In the genomic region with DNA sequence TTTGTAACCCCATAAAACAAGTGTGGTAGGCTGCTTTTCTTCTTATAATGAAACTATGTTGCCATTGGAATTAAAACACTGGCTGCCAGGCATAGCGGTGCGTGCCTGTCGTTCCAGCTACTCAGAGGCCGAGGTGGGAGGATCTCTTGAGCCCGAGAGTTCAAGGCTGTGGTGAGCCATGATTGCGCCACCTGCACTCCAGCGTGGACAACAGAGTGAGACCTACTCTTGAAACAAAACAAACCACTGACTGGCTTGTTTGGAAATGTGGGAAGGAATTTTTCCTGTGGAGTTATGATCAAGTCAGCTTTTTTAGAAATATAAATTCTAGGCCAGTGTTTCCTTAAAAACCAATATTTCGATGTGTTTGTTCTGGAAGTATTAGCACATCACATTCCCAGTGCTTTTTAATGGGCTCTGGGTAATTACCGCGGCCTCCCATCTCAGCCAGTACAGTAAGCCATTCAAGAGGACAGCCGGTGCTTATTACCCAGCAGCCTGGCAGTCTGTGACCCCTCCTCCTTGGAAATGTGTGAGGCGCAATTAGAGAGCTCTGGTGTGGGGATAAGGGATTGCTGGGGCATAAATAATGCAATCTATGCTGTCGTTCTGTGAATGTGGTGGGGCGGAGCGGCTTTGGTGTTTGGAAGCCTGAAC, we compare ENCODE assay signal across 8 cellular contexts. TPM values are rescaled to one million over a fixed set of nuclear protein-coding genes. Genes with fewer than 3 reads are reported as not detected.
DNase-seq lines count a peak whose midpoint lies in the region; ATAC-seq, FAIRE-seq and TF ChIP-seq lines count a peak whose summit lies in the region.

No MANE protein-coding gene starts in this region.

- no peak for ATAC-seq in stimulated activated effector memory CD8-positive, alpha-beta T cell treated with anti-CD3 and anti-CD28 coated beads, Interleukin-12 subunit alpha, Interleukin-12 subunit beta, amount 100 ng/mL, for 72 hours
- no peak for ATAC-seq in GM18498 (IDR thresholded peaks at IDR 0.05; ENCODE audit: unreplicated experiment)
- no peak for ATAC-seq in natural killer cell

- CTCF ChIA-PET in AG04450 (lab: Charles Lee) = interaction anchor here (0.5 kb wide), 1 partner anchor 71 kb away, joined by 5 read pairs; a partner anchor contains a TSS

- DNase-seq in AG04450 (ENCODE audit: low read depth, low spot score) = peak; percentile 93
- peak; percentile 75 for DNase-seq in NCI-H1092 (lab: John Stamatoyannopoulos, UW)
- DNase-seq in astrocyte (ENCODE audit: low read depth) = peak; percentile 97
- peak; percentile 84 for DNase-seq in kidney
- no peak for DNase-seq in stimulated activated effector memory CD8-positive, alpha-beta T cell treated with anti-CD3 and anti-CD28 coated beads, Interleukin-12 subunit alpha, Interleukin-12 subunit beta, amount 100 ng/mL, for 72 hours (ENCODE audit: low spot score in 2 of 2)
- DNase-seq in natural killer cell = no peak

- H3K4me3 Mint-ChIP-seq in astrocyte (ENCODE audit: unreplicated experiment) (peak overlapping the region; percentile 18), natural killer cell (no peak overlapping the region)
- H3K4me3 Mint-ChIP-seq in stimulated activated effector memory CD8-positive, alpha-beta T cell treated with anti-CD3 and anti-CD28 coated beads, Interleukin-12 subunit alpha, Interleukin-12 subunit beta, amount 100 ng/mL, for 72 hours = no peak overlapping the region

- H3K36me3 Mint-ChIP-seq in astrocyte (ENCODE audit: low read depth, unreplicated experiment) = peaks cover 22% of the 10 kb centered on the region
- peaks cover 13% of the 10 kb centered on the region for H3K36me3 Mint-ChIP-seq in stimulated activated effector memory CD8-positive, alpha-beta T cell treated with anti-CD3 and anti-CD28 coated beads, Interleukin-12 subunit alpha, Interleukin-12 subunit beta, amount 100 ng/mL, for 72 hours
- H3K36me3 Mint-ChIP-seq in natural killer cell = no peaks in the 10 kb centered on the region

- H3K4me1 ChIP-seq in astrocyte (ENCODE audit: insufficient read depth, low read length) (peaks cover 55% of the 10 kb centered on the region), kidney (ENCODE audit: control insufficient read depth in 1 of 2, insufficient read depth in 1 of 2, low read depth in 1 of 2, low read length in 2 of 2) (peaks cover 24 to 42% of the 10 kb centered on the region in 2 donors), stomach smooth muscle (ENCODE audit: control insufficient read depth, insufficient read depth, low read length) (peaks cover 70% of the 10 kb centered on the region)

- H3K27me3 ChIP-seq in AG04450 (ENCODE audit: control insufficient read depth, insufficient read depth, low read length) (no peaks in the 10 kb centered on the region), astrocyte (ENCODE audit: insufficient read depth, low read length) (no peaks in the 10 kb centered on the region), stomach smooth muscle (ENCODE audit: control insufficient read depth in 1 of 2, insufficient read depth in 2 of 2, low read length in 2 of 2) (no peaks in the 10 kb centered on the region)

- peaks cover 4% of the 10 kb centered on the region for H3K36me3 ChIP-seq in astrocyte (ENCODE audit: insufficient read depth, low read length)
- peaks cover 0 to 7% of the 10 kb centered on the region in 2 donors for H3K36me3 ChIP-seq in kidney (ENCODE audit: control insufficient read depth in 1 of 2, insufficient read depth in 2 of 2, low read length in 2 of 2)
- peaks cover 0 to 7% of the 10 kb centered on the region in 2 donors for H3K36me3 ChIP-seq in stomach smooth muscle (ENCODE audit: control insufficient read depth in 2 of 2, insufficient read depth in 2 of 2, low read length in 2 of 2)

- FAIRE-seq in astrocyte (lab: Jason Lieb, UNC) (peak; percentile 68), kidney (lab: Jason Lieb, UNC) (no peak)

- peak overlapping the region; percentile 74 for H3K9ac ChIP-seq in astrocyte (ENCODE audit: low read length)
- no peak overlapping the region for H3K9ac ChIP-seq in kidney (ENCODE audit: low read length in 2 of 2)
- peak overlapping the region in 1 of 2 donors; percentile 21 for H3K9ac ChIP-seq in stomach smooth muscle (ENCODE audit: low read length in 2 of 2)

- H3K79me2 ChIP-seq in astrocyte (ENCODE audit: insufficient read depth, low read length) = peaks cover 69% of the 10 kb centered on the region

- H3K4me1 Mint-ChIP-seq in astrocyte (ENCODE audit: low read depth, unreplicated experiment) (peaks cover 61% of the 10 kb centered on the region), natural killer cell (peaks cover 39 to 61% of the 10 kb centered on the region in 2 donors)
- peaks cover 60% of the 10 kb centered on the region for H3K4me1 Mint-ChIP-seq in stimulated activated effector memory CD8-positive, alpha-beta T cell treated with anti-CD3 and anti-CD28 coated beads, Interleukin-12 subunit alpha, Interleukin-12 subunit beta, amount 100 ng/mL, for 72 hours

- H3K4me3 ChIP-seq in AG04450 (ENCODE audit: low read depth, low read length) = peak overlapping the region; percentile 27
- peak overlapping the region; percentile 14 for H3K4me3 ChIP-seq in astrocyte (ENCODE audit: insufficient read depth, low read depth, low read length)
- H3K4me3 ChIP-seq in kidney (ENCODE audit: low read length in 2 of 2) = no peak overlapping the region
- H3K4me3 ChIP-seq in stomach smooth muscle (ENCODE audit: low read length in 2 of 2) = peak overlapping the region in 1 of 2 donors; percentile 41

- H3K27me3 Mint-ChIP-seq in astrocyte (ENCODE audit: low read depth, unreplicated experiment) (no peaks in the 10 kb centered on the region), natural killer cell (ENCODE audit: low read depth in 2 of 2) (no peaks in the 10 kb centered on the region)

- H3K27ac ChIP-seq in AG04450 (ENCODE audit: low read depth, low read length) (peak overlapping the region; percentile 93), astrocyte (ENCODE audit: low read depth, low read length) (peak overlapping the region; percentile 86), kidney (ENCODE audit: low read depth in 2 of 2, low read length in 2 of 2) (peak overlapping the region; percentile 58 to 81), stomach smooth muscle (ENCODE audit: low read length) (peak overlapping the region; percentile 77)

- TF ChIP-seq CTCF in AG04450 (IDR thresholded peaks at IDR 0.05; ENCODE audit: low read depth, low read length) = no peak
- no peak for TF ChIP-seq CTCF in astrocyte (IDR thresholded peaks at IDR 0.05; ENCODE audit: insufficient read depth, low read depth, low read length)
- TF ChIP-seq CTCF in kidney (IDR thresholded peaks at IDR 0.05; ENCODE audit: borderline replicate concordance, extremely low read depth, insufficient read depth) = no peak
- TF ChIP-seq CTCF in natural killer cell (IDR thresholded peaks at IDR 0.05) = no peak

- POLR2A ChIA-PET in AG04450 (lab: Yijun Ruan, JAX) = interaction anchor here (0.6 to 1.3 kb wide), 5 partner anchors 9 to 29 kb away, joined by 3 to 5 read pairs (median 4); no protein-coding TSS in a partner anchor

- no peaks in the 10 kb centered on the region for H3K9me3 ChIP-seq in AG04450 (ENCODE audit: control insufficient read depth, insufficient read depth, low read length)
- H3K9me3 ChIP-seq in astrocyte (ENCODE audit: insufficient read depth, low read depth, low read length) = no peaks in the 10 kb centered on the region
- H3K9me3 ChIP-seq in kidney (ENCODE audit: control insufficient read depth in 1 of 2, low read length in 2 of 2) = no peaks in the 10 kb centered on the region
- H3K9me3 ChIP-seq in stomach smooth muscle (ENCODE audit: control insufficient read depth in 2 of 2, low read length in 2 of 2) = no peaks in the 10 kb centered on the region

- peaks cover 6% of the 10 kb centered on the region for H3K9me3 Mint-ChIP-seq in astrocyte (ENCODE audit: unreplicated experiment)
- no peaks in the 10 kb centered on the region for H3K9me3 Mint-ChIP-seq in stimulated activated effector memory CD8-positive, alpha-beta T cell treated with anti-CD3 and anti-CD28 coated beads, Interleukin-12 subunit alpha, Interleukin-12 subunit beta, amount 100 ng/mL, for 72 hours
- no peaks in the 10 kb centered on the region for H3K9me3 Mint-ChIP-seq in natural killer cell

- no peak overlapping the region for H2AFZ ChIP-seq in astrocyte (ENCODE audit: low read depth, low read length)

- peak overlapping the region; percentile 73 for H3K27ac Mint-ChIP-seq in astrocyte (ENCODE audit: unreplicated experiment)
- no peak overlapping the region for H3K27ac Mint-ChIP-seq in stimulated activated effector memory CD8-positive, alpha-beta T cell treated with anti-CD3 and anti-CD28 coated beads, Interleukin-12 subunit alpha, Interleukin-12 subunit beta, amount 100 ng/mL, for 72 hours
- no peak overlapping the region for H3K27ac Mint-ChIP-seq in natural killer cell

- no peaks in the 10 kb centered on the region for H4K20me1 ChIP-seq in astrocyte (ENCODE audit: insufficient read depth, low read length)

- intact Hi-C loops in kidney (cut with DNase I) (no loop called here), natural killer cell (cut with micrococcal nuclease) (no loop called here)

- H3K4me2 ChIP-seq in astrocyte (ENCODE audit: low read length) = peak overlapping the region; percentile 76

RNA-seq across cellular contexts. Expression of a gene that starts 58.3 kb away (rescaled TPM):
- polyA plus RNA-seq in AG04450 (2011; rRNA removed) = 22.3 and 25.1 TPM in 2 replicates
- polyA minus RNA-seq in AG04450 (2011; rRNA and poly(A)+ RNA removed) = 37.2 and 37.8 TPM in 2 replicates
- total RNA-seq in astrocyte = 52.3 and 56.2 TPM in 2 replicates
- total RNA-seq in kidney = 41.0 TPM
- 16.2 TPM for polyA plus RNA-seq in kidney (ENCODE audit: insufficient read depth, low read depth, low replicate concordance)
- 10 to 100 TPM; 30.7 to 31.8 (median 31.8) TPM for total RNA-seq in natural killer cell

Comparison
In these comparisons a context has a peak if more than half of its experiments do, and no peak if none do; other contexts are left out.
1. DNase-seq: peak in AG04450 (single experiment), NCI-H1092 (single experiment), astrocyte (single experiment) and kidney (single experiment); none in stimulated activated effector memory CD8-positive, alpha-beta T cell treated with anti-CD3 and anti-CD28 coated beads, Interleukin-12 subunit alpha, Interleukin-12 subunit beta, amount 100 ng/mL, for 72 hours (0 of 2) and natural killer cell (single experiment).
2. H3K4me3 ChIP-seq: peak in AG04450 (single experiment) and astrocyte (single experiment); none in kidney (0 of 2).
3. Peak in every context shown above with its lines, with median percentiles within 50 percentile points of each other: H3K27ac ChIP-seq.